8 cellular contexts compared by ENCODE assay signal in genomic region chr2:106193977-106194778, GRCh38. TPM values are rescaled to one million over a fixed set of nuclear protein-coding genes. Genes with fewer than 3 reads are reported as not detected.
DNase-seq lines count a peak whose midpoint lies in the region; FAIRE-seq and TF ChIP-seq lines count a peak whose summit lies in the region.

Gene UXS1, minus strand, starts transcription at chr2:106194301. Its CDS starts 60 bp downstream, at chr2:106194241.

- FAIRE-seq in frontal cortex (lab: Jason Lieb, UNC), result no peak

- POLR2A ChIA-PET in HEK293T (lab: Yijun Ruan, JAX), result no interaction called here

- no peaks in the 10 kb centered on the region for H3K27me3 ChIP-seq in neutrophil

- no peaks in the 10 kb centered on the region for H3K36me3 ChIP-seq in neutrophil

- H3K27me3 Mint-ChIP-seq in activated naive CD4-positive, alpha-beta T cell treated with anti-CD3 and anti-CD28 coated beads for 36 hours (ENCODE audit: low read depth), result no peaks in the 10 kb centered on the region

- in situ Hi-C loops in SK-MEL-5 (cut with HindIII; ENCODE audit: low pct_unique_long_range_greater_than_20kb, low sequenced_read_pairs), result no loop called here

- peak; percentile 88 for DNase-seq in GF-D8 (lab: John Stamatoyannopoulos, UW)
- DNase-seq in HEK293T (ENCODE audit: extremely low spot score), result peak; percentile 97
- peak; percentile 92 for DNase-seq in MV-4-11 (lab: John Stamatoyannopoulos, UW)
- peak; percentile 95 for DNase-seq in SK-MEL-5 (ENCODE audit: low read depth, low spot score)
- DNase-seq in activated naive CD4-positive, alpha-beta T cell treated with anti-CD3 and anti-CD28 coated beads for 36 hours, result peak; percentile 98
- DNase-seq in frontal cortex (ENCODE audit: low spot score in 2 of 2), result peak; percentile 94 to 95
- peak; percentile 73 to 97 (median 92) for DNase-seq in substantia nigra (lab: John Stamatoyannopoulos, UW)

- peak within 1 kb of the TSS; percentile 86 for H3K4me3 Mint-ChIP-seq in activated naive CD4-positive, alpha-beta T cell treated with anti-CD3 and anti-CD28 coated beads for 36 hours

- H3K4me1 Mint-ChIP-seq in activated naive CD4-positive, alpha-beta T cell treated with anti-CD3 and anti-CD28 coated beads for 36 hours (ENCODE audit: low read depth), result peaks cover 44% of the 10 kb centered on the region

- H3K27ac ChIP-seq in neutrophil (peak within 1 kb of the TSS; percentile 80), substantia nigra (ENCODE audit: low read depth, low read length, poor library complexity, severe bottlenecking) (peak within 1 kb of the TSS; percentile 80)

- H3K9me3 Mint-ChIP-seq in activated naive CD4-positive, alpha-beta T cell treated with anti-CD3 and anti-CD28 coated beads for 36 hours, result no peaks in the 10 kb centered on the region

- CTCF ChIA-PET in HEK293T (lab: Yijun Ruan, JAX), result no interaction called here
- CTCF ChIA-PET in activated naive CD4-positive, alpha-beta T cell treated with anti-CD3 and anti-CD28 coated beads for 36 hours (lab: Charles Lee), result interaction anchor here (1.4 to 1.8 kb wide), 2 partner anchors 17 to 55 kb away, joined by 3 to 8 read pairs; no protein-coding TSS in a partner anchor

- peak within 1 kb of the TSS; percentile 71 to 95 for H3K4me3 ChIP-seq in neutrophil (ENCODE audit: low read depth in 1 of 2, low read length in 1 of 2)

- H3K4me1 ChIP-seq in neutrophil (ENCODE audit: control insufficient read depth in 1 of 2, insufficient read depth in 1 of 2, low read depth in 1 of 2, low read length in 1 of 2), result peaks cover 48 to 50% of the 10 kb centered on the region in 2 experiments

- H3K36me3 Mint-ChIP-seq in activated naive CD4-positive, alpha-beta T cell treated with anti-CD3 and anti-CD28 coated beads for 36 hours (ENCODE audit: low read depth), result peaks cover 5% of the 10 kb centered on the region

- intact Hi-C loops in activated naive CD4-positive, alpha-beta T cell treated with anti-CD3 and anti-CD28 coated beads for 36 hours (cut with micrococcal nuclease), result loop anchor here (1.0 to 10.0 kb wide), 10 partner anchors 34 to 1159 kb away; partner anchors contain the start of gene MRPS9

- H3K9me3 ChIP-seq in neutrophil, result no peaks in the 10 kb centered on the region

- TF ChIP-seq CTCF in neutrophil (IDR thresholded peaks at IDR 0.05), result peak; percentile 32

- H3K27ac Mint-ChIP-seq in activated naive CD4-positive, alpha-beta T cell treated with anti-CD3 and anti-CD28 coated beads for 36 hours, result peak within 1 kb of the TSS; percentile 83

TF ChIP-seq in HEK293T, 16 proteins besides CTCF, POLR2A, EP300 and RAD21:
- 0 out of 2 replicates have a peak, but pooled peaks have one; percentile 27 for TF ChIP-seq LEF1 (IDR thresholded peaks at IDR 0.05; ENCODE audit: borderline replicate concordance)
- peak; percentile 68 for TF ChIP-seq L3MBTL2 (conservative IDR thresholded peaks at IDR 0.05)
- no peak for TF ChIP-seq SP1 (IDR thresholded peaks at IDR 0.05)
- TF ChIP-seq SUZ12 (IDR thresholded peaks at IDR 0.05), result no peak

RNA-seq across cellular contexts. Expression of gene UXS1, which starts in this region (rescaled TPM):
- total RNA-seq in SK-MEL-5 (2014; rRNA removed; shearing (Covaris generic)), result 21.6 and 25.8 TPM in 2 replicates
- polyA plus RNA-seq in SK-MEL-5 (2015; cell fraction: cytosol; rRNA removed), result 81.7 and 107 TPM in 2 replicates
- 38.8 and 46.0 TPM in 2 replicates for polyA plus RNA-seq in SK-MEL-5 (2015; cell fraction: nucleus; rRNA removed)
- 10 to 100 TPM; 36.2 to 41.9 TPM for total RNA-seq in activated naive CD4-positive, alpha-beta T cell treated with anti-CD3 and anti-CD28 coated beads for 36 hours
- total RNA-seq in frontal cortex, result 70.1 TPM

Comparison
In these comparisons a context has a peak if more than half of its experiments do, and no peak if none do; other contexts are left out.
1. Peak in every context shown above with its lines: DNase-seq, H3K4me3 ChIP-seq and H3K27ac ChIP-seq.